ENCODE assay signal across 8 cellular contexts in the genomic region with DNA sequence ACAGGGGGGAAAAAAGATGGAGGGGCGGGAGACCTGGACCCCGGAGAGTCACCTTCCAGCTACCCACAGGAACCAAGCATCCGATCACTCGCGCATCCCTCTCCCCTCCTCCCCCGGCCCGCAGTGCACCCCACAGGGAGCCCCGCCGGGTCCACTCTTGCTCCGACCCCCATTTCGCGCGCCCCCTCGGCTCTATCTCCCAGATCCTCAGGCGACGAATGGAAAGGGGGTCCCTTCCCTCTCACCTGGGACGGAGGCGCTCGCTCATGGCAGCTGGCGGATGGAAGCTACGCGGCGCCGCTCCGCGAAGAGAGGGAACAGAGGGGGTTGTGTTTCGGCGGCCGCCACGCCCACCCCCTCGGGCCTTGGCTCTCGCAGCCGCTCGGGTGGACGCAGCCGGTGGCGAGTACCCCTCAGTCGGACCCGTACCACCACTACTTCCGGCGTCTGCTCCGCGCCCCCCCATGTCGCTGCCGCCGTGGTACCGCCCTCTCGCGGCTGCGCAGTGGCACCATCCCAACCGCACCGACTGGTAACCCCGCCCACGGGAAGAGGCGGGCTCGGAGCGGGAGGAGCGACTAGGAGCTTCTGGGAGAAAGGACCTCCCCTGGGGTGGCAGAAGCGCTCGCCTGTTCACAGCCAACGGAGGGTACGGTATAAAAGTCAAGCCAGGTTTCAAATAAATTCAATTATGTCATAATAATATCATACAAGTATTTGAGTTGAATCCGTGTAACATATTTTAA. TPM values are rescaled to one million over a fixed set of nuclear protein-coding genes. Genes with fewer than 3 reads are reported as not detected.
DNase-seq lines count a peak whose midpoint lies in the region; ATAC-seq and TF ChIP-seq lines count a peak whose summit lies in the region.

No MANE protein-coding gene starts in this region.

- H3K36me3 ChIP-seq in kidney epithelial cell (ENCODE audit: control insufficient read depth, insufficient read depth, low read length), result no peaks in the 10 kb centered on the region

- peaks cover 53% of the 10 kb centered on the region for H3K4me1 Mint-ChIP-seq in chondrocyte (ENCODE audit: low read depth)

- ATAC-seq in HG03378 (IDR thresholded peaks at IDR 0.05; ENCODE audit: unreplicated experiment), result peak; percentile 50

- peak overlapping the region; percentile 92 for H3K4me3 Mint-ChIP-seq in chondrocyte (ENCODE audit: unreplicated experiment)

- no peaks in the 10 kb centered on the region for H3K27me3 ChIP-seq in kidney epithelial cell (ENCODE audit: control insufficient read depth, insufficient read depth, low read length)

- peak; percentile 62 for TF ChIP-seq CTCF in chondrocyte (IDR thresholded peaks at IDR 0.05)
- TF ChIP-seq CTCF in kidney epithelial cell (IDR thresholded peaks at IDR 0.05; ENCODE audit: insufficient read depth, low read length, poor library complexity, severe bottlenecking), result peak; percentile 32

- H3K9me3 Mint-ChIP-seq in chondrocyte (ENCODE audit: low read depth), result no peaks in the 10 kb centered on the region

- H3K27me3 Mint-ChIP-seq in chondrocyte (ENCODE audit: low read depth), result no peaks in the 10 kb centered on the region

- DNase-seq in Ammon's horn (ENCODE audit: low spot score) (peak; percentile 98), NCI-H460 (ENCODE audit: extremely low read depth, low read depth) (peak; percentile 93), chondrocyte (ENCODE audit: low spot score) (peak; percentile 98), kidney epithelial cell (ENCODE audit: low read depth) (peak; percentile 56)
- DNase-seq in activated CD4-positive, alpha-beta T cell treated with anti-CD3 and anti-CD28 coated beads for 1 hour, result peak; percentile 95
- DNase-seq in stimulated activated CD4-positive, alpha-beta T cell treated with anti-CD3 and anti-CD28 coated beads, Interleukin-15, amount 100 ng/mL, for 24 hours, result peak; percentile 98

- H3K36me3 Mint-ChIP-seq in chondrocyte (ENCODE audit: low read depth), result peaks cover 12% of the 10 kb centered on the region

- H3K4me3 ChIP-seq in kidney epithelial cell (ENCODE audit: low read depth, low read length), result peak overlapping the region; percentile 94

- H3K27ac Mint-ChIP-seq in chondrocyte (ENCODE audit: unreplicated experiment), result peak overlapping the region; percentile 98

- peak; percentile 82 for TF ChIP-seq POLR2A in GM19099 (IDR thresholded peaks at IDR 0.05; ENCODE audit: extremely low read depth, insufficient read length, low read depth)

RNA-seq across cellular contexts. Expression of a gene that starts 29.7 kb away (rescaled TPM):
- not detected in 2 replicates for total RNA-seq in NCI-H460 (2014; rRNA removed; shearing (Covaris generic))
- polyA plus RNA-seq in NCI-H460 (2014; cell fraction: nucleus; rRNA removed), result not detected in 2 replicates
- total RNA-seq in chondrocyte (not detected in 3 replicates), kidney epithelial cell (not detected in 2 replicates)

RNA-seq across cellular contexts. Expression of a gene that starts 39.2 kb away (rescaled TPM):
- 18.0 and 23.8 TPM in 2 replicates for total RNA-seq in NCI-H460 (2014; rRNA removed; shearing (Covaris generic))
- 38.1 and 45.3 TPM in 2 replicates for polyA plus RNA-seq in NCI-H460 (2014; cell fraction: nucleus; rRNA removed)
- 45.1 to 54.7 TPM (median 48.9 TPM) in 3 replicates for total RNA-seq in chondrocyte
- total RNA-seq in kidney epithelial cell, result 26.3 and 26.7 TPM in 2 replicates

Comparison
In these comparisons a context has a peak if more than half of its experiments do, and no peak if none do; other contexts are left out.
1. Peak in every context shown above with its lines: DNase-seq, ATAC-seq and H3K4me3 ChIP-seq.